Comparison of ENCODE assay signal across 1 cellular context in the genomic region with DNA sequence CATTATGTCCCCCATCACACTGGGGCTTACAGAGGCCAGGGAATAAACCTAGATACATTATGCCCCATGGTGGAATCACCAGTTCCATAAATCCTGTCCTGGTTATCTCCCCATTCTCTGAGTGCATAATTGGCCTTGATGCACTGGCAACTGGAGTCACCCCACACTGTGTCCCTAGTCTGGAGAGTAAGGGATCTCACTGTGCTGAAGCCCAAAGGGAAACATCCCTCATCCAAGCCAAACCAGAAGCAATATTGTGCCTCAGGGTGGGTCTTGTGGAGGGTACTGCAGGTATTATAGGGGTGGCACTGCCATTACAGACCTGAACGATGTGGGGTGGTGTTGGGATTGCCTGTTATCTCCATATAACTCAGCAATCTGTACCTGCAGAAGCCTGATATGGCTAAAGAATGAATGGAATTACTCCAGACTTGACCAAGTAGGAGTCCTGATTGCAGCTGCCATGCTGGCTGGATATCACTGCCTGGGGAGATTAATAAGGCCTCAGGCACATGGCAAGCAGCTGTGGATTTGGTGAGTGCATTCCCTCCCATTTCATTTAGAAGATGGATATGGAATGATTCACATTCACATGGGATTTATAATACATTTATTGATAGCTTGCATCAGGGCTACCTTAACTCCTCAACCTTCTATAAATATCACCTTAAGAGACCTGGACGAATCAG.
TF ChIP-seq lines count a peak whose summit lies in the region.

No MANE protein-coding gene starts in this region.

TF ChIP-seq in SK-N-SH, 30 proteins besides CTCF, POLR2A, EP300 and RAD21:
- TF ChIP-seq, protein P1, sequence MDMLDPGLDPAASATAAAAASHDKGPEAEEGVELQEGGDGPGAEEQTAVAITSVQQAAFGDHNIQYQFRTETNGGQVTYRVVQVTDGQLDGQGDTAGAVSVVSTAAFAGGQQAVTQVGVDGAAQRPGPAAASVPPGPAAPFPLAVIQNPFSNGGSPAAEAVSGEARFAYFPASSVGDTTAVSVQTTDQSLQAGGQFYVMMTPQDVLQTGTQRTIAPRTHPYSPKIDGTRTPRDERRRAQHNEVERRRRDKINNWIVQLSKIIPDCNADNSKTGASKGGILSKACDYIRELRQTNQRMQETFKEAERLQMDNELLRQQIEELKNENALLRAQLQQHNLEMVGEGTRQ (IDR thresholded peaks at IDR 0.05; ENCODE audit: borderline replicate concordance, low read depth, low read length): no peak
- TF ChIP-seq, protein P2, sequence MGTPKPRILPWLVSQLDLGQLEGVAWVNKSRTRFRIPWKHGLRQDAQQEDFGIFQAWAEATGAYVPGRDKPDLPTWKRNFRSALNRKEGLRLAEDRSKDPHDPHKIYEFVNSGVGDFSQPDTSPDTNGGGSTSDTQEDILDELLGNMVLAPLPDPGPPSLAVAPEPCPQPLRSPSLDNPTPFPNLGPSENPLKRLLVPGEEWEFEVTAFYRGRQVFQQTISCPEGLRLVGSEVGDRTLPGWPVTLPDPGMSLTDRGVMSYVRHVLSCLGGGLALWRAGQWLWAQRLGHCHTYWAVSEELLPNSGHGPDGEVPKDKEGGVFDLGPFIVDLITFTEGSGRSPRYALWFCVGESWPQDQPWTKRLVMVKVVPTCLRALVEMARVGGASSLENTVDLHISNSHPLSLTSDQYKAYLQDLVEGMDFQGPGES (IDR thresholded peaks at IDR 0.05; ENCODE audit: low read depth, low read length): no peak
- TF ChIP-seq GABPA (IDR thresholded peaks at IDR 0.05; ENCODE audit: low read depth) (no peak), TAF1 (IDR thresholded peaks at IDR 0.05; ENCODE audit: borderline replicate concordance, low read depth, low read length) (no peak), MXI1 (IDR thresholded peaks at IDR 0.05; ENCODE audit: low read depth, low read length) (no peak), EZH2phosphoT487 (IDR thresholded peaks at IDR 0.05; ENCODE audit: borderline replicate concordance, low read depth) (no peak), SMC3 (IDR thresholded peaks at IDR 0.05; ENCODE audit: low read depth, low read length) (no peak), GATA2 (CRISPR knock-in tag; IDR thresholded peaks at IDR 0.05) (no peak), TEAD4 (IDR thresholded peaks at IDR 0.05; ENCODE audit: borderline replicate concordance, insufficient read depth) (no peak), SIN3A (IDR thresholded peaks at IDR 0.05; ENCODE audit: borderline replicate concordance, low read depth, low read length) (no peak), TCF12 (IDR thresholded peaks at IDR 0.05) (no peak), NRF1 (IDR thresholded peaks at IDR 0.05; ENCODE audit: low read depth, low read length) (no peak), FOXJ3 (CRISPR knock-in tag; IDR thresholded peaks at IDR 0.05) (no peak), RFX5 (IDR thresholded peaks at IDR 0.05; ENCODE audit: low read length) (no peak), ELF1 (IDR thresholded peaks at IDR 0.05) (no peak)
- TF ChIP-seq, protein P3, sequence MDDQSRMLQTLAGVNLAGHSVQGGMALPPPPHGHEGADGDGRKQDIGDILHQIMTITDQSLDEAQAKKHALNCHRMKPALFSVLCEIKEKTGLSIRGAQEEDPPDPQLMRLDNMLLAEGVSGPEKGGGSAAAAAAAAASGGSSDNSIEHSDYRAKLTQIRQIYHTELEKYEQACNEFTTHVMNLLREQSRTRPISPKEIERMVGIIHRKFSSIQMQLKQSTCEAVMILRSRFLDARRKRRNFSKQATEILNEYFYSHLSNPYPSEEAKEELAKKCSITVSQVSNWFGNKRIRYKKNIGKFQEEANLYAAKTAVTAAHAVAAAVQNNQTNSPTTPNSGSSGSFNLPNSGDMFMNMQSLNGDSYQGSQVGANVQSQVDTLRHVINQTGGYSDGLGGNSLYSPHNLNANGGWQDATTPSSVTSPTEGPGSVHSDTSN (IDR thresholded peaks at IDR 0.05): no peak
- TF ChIP-seq, protein P4, sequence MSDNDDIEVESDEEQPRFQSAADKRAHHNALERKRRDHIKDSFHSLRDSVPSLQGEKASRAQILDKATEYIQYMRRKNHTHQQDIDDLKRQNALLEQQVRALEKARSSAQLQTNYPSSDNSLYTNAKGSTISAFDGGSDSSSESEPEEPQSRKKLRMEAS (IDR thresholded peaks at IDR 0.05; ENCODE audit: low read depth): no peak
- TF ChIP-seq, protein P5, sequence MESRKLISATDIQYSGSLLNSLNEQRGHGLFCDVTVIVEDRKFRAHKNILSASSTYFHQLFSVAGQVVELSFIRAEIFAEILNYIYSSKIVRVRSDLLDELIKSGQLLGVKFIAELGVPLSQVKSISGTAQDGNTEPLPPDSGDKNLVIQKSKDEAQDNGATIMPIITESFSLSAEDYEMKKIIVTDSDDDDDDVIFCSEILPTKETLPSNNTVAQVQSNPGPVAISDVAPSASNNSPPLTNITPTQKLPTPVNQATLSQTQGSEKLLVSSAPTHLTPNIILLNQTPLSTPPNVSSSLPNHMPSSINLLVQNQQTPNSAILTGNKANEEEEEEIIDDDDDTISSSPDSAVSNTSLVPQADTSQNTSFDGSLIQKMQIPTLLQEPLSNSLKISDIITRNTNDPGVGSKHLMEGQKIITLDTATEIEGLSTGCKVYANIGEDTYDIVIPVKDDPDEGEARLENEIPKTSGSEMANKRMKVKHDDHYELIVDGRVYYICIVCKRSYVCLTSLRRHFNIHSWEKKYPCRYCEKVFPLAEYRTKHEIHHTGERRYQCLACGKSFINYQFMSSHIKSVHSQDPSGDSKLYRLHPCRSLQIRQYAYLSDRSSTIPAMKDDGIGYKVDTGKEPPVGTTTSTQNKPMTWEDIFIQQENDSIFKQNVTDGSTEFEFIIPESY (IDR thresholded peaks at IDR 0.05; ENCODE audit: borderline replicate concordance, low read depth): no peak
- TF ChIP-seq, protein P6, sequence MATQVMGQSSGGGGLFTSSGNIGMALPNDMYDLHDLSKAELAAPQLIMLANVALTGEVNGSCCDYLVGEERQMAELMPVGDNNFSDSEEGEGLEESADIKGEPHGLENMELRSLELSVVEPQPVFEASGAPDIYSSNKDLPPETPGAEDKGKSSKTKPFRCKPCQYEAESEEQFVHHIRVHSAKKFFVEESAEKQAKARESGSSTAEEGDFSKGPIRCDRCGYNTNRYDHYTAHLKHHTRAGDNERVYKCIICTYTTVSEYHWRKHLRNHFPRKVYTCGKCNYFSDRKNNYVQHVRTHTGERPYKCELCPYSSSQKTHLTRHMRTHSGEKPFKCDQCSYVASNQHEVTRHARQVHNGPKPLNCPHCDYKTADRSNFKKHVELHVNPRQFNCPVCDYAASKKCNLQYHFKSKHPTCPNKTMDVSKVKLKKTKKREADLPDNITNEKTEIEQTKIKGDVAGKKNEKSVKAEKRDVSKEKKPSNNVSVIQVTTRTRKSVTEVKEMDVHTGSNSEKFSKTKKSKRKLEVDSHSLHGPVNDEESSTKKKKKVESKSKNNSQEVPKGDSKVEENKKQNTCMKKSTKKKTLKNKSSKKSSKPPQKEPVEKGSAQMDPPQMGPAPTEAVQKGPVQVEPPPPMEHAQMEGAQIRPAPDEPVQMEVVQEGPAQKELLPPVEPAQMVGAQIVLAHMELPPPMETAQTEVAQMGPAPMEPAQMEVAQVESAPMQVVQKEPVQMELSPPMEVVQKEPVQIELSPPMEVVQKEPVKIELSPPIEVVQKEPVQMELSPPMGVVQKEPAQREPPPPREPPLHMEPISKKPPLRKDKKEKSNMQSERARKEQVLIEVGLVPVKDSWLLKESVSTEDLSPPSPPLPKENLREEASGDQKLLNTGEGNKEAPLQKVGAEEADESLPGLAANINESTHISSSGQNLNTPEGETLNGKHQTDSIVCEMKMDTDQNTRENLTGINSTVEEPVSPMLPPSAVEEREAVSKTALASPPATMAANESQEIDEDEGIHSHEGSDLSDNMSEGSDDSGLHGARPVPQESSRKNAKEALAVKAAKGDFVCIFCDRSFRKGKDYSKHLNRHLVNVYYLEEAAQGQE (IDR thresholded peaks at IDR 0.05; ENCODE audit: low read depth, low read length): no peak
